19 cellular contexts compared by ENCODE assay signal in the genomic region with DNA sequence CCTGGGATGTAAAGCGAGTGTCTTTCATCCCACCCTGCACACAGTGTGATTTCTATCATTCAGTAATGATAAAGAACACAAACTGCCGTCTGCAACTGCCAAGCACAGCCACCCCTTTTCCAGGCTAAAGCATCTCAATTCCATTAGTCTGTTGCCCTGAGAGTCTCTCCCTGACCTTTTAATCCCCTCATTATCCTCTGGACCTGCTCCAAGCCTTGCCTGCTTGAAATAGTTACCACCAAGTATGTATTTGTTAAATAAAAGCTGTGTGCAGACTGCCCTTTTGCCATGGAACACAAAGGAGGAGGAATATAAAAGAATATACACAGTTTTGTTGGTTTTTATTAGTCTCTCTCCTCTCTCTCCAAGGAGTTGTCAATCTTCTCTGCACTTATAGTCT. TPM values are rescaled to one million over a fixed set of nuclear protein-coding genes. Genes with fewer than 3 reads are reported as not detected.
DNase-seq lines count a peak whose midpoint lies in the region; ATAC-seq and TF ChIP-seq lines count a peak whose summit lies in the region.
"Had no signal": no experiment of that assay in that cellular context is flagged by ENCODE, and none has a peak within 500 bp of the region (broad histone marks: within the 10 kb centered on the region; RNA-seq: fewer than 3 reads in every experiment).

No MANE protein-coding gene starts in this region.

- no peaks in the 10 kb centered on the region for H3K9me3 Mint-ChIP-seq in CD4-positive, alpha-beta T cell
- no peaks in the 10 kb centered on the region for H3K9me3 Mint-ChIP-seq in activated CD8-positive, alpha-beta T cell treated with anti-CD3 and anti-CD28 coated beads for 36 hours
- H3K9me3 Mint-ChIP-seq: dendritic cell treated with granulocyte-macrophage colony-stimulating factor and Interleukin-4, amounts not matched to agents 40 ng/mL and 50 ng/mL, for 4 days had no signal

- H3K36me3 ChIP-seq in A673 (ENCODE audit: insufficient read depth, low read length, poor library complexity, severe bottlenecking) = no peaks in the 10 kb centered on the region
- H3K36me3 ChIP-seq: BE2C, MG63, pancreas had no signal

- no peak overlapping the region for H3K4me3 ChIP-seq in A673 (ENCODE audit: low read depth, low read length, poor library complexity, severe bottlenecking)
- H3K4me3 ChIP-seq: GM23248, MG63, pancreas had no signal

- H3K27me3 ChIP-seq in A673 (replicated peaks; ENCODE audit: insufficient read depth, low read depth, low read length, poor library complexity) = peaks cover 17% of the 10 kb centered on the region
- no peaks in the 10 kb centered on the region for H3K27me3 ChIP-seq in CD4-positive, alpha-beta T cell (ENCODE audit: control insufficient read depth, insufficient read depth, low read length)
- H3K27me3 ChIP-seq: MG63, pancreas had no signal

- POLR2A ChIA-PET in A673 (lab: Charles Lee; ENCODE audit: low non-redundant PET) = no interaction called here
- POLR2A ChIA-PET in CD4-positive, alpha-beta T cell (lab: Charles Lee) = interaction anchor here (0.8 to 17.2 kb wide), 3 partner anchors 14 to 131 kb away, joined by 3 to 393 read pairs (median 3); no protein-coding TSS in a partner anchor
- POLR2A ChIA-PET in activated CD8-positive, alpha-beta T cell treated with anti-CD3 and anti-CD28 coated beads for 36 hours (lab: Charles Lee) = interaction anchor here (1.1 to 12.7 kb wide), 5 partner anchors 10 to 33 kb away, joined by 3 to 270 read pairs (median 4); no protein-coding TSS in a partner anchor

- H3K27me3 Mint-ChIP-seq in CD4-positive, alpha-beta T cell = no peaks in the 10 kb centered on the region
- no peaks in the 10 kb centered on the region for H3K27me3 Mint-ChIP-seq in activated CD8-positive, alpha-beta T cell treated with anti-CD3 and anti-CD28 coated beads for 36 hours

- intact Hi-C loops in A673 (cut with micrococcal nuclease; ENCODE audit: unreplicated experiment) = no loop called here
- intact Hi-C loops in CD4-positive, alpha-beta T cell (cut with DNase I, micrococcal nuclease) = loop anchor here in 1 of 2 experiments (2.0 kb wide), 1 partner anchor 19 kb away; no protein-coding TSS in a partner anchor
- intact Hi-C loops in activated CD8-positive, alpha-beta T cell treated with anti-CD3 and anti-CD28 coated beads for 36 hours (cut with micrococcal nuclease) = loop anchor here (2.0 to 5.0 kb wide), 2 partner anchors 13 to 382 kb away; a partner anchor contains a TSS
- intact Hi-C loops in left colon (cut with DNase I, micrococcal nuclease) = no loop called here

- H3K9me3 ChIP-seq in A673 (ENCODE audit: low read depth, low read length, poor library complexity, severe bottlenecking) = no peaks in the 10 kb centered on the region
- H3K9me3 ChIP-seq in CD4-positive, alpha-beta T cell (ENCODE audit: control insufficient read depth, low read length) = no peaks in the 10 kb centered on the region
- H3K9me3 ChIP-seq: BE2C, MG63, pancreas had no signal

- H3K4me1 Mint-ChIP-seq in CD4-positive, alpha-beta T cell (ENCODE audit: low read depth) = peaks cover 97% of the 10 kb centered on the region
- peaks cover 82% of the 10 kb centered on the region for H3K4me1 Mint-ChIP-seq in activated CD8-positive, alpha-beta T cell treated with anti-CD3 and anti-CD28 coated beads for 36 hours (ENCODE audit: low read depth)

- H3K4me3 Mint-ChIP-seq in CD4-positive, alpha-beta T cell = peak overlapping the region; percentile 97
- peak overlapping the region; percentile 80 for H3K4me3 Mint-ChIP-seq in activated CD8-positive, alpha-beta T cell treated with anti-CD3 and anti-CD28 coated beads for 36 hours
- H3K4me3 Mint-ChIP-seq: dendritic cell treated with granulocyte-macrophage colony-stimulating factor and Interleukin-4, amounts not matched to agents 40 ng/mL and 50 ng/mL, for 4 days had no signal

- CTCF ChIA-PET in A673 (lab: Charles Lee) = no interaction called here
- CTCF ChIA-PET in CD4-positive, alpha-beta T cell (lab: Charles Lee) = interaction anchor here (1.0 kb wide), 1 partner anchor 32 kb away, joined by 3 read pairs; no protein-coding TSS in a partner anchor
- CTCF ChIA-PET in activated CD8-positive, alpha-beta T cell treated with anti-CD3 and anti-CD28 coated beads for 36 hours (lab: Charles Lee) = interaction anchor here (1.1 to 11.2 kb wide), 3 partner anchors 12 to 107 kb away, joined by 3 to 130 read pairs (median 9); no protein-coding TSS in a partner anchor

- peaks cover 70% of the 10 kb centered on the region for H3K36me3 Mint-ChIP-seq in CD4-positive, alpha-beta T cell (ENCODE audit: low read depth)
- peaks cover 13% of the 10 kb centered on the region for H3K36me3 Mint-ChIP-seq in activated CD8-positive, alpha-beta T cell treated with anti-CD3 and anti-CD28 coated beads for 36 hours (ENCODE audit: low read depth)

- DNase-seq in A673 (ENCODE audit: low spot score) = peak; percentile 8
- DNase-seq in CD4-positive, alpha-beta T cell = no peak
- DNase-seq in activated CD8-positive, alpha-beta T cell treated with anti-CD3 and anti-CD28 coated beads for 36 hours = no peak
- peak; percentile 4 for DNase-seq in iris pigment epithelial cell (ENCODE audit: low read depth)
- DNase-seq in GM13976 (ENCODE audit: low spot score) = no peak
- no peak for DNase-seq in left colon
- DNase-seq: BE2C; GM23248; left ventricle myocardium superior; MG63; NCI-H187; pancreas; SHP77; stimulated activated CD4-positive, alpha-beta T cell treated with anti-CD3 and anti-CD28 coated beads, Interleukin-4, amount 100 ng/mL, for 24 hours had no signal

- no peaks in the 10 kb centered on the region for H3K4me1 ChIP-seq in A673 (ENCODE audit: insufficient read depth, low read length, poor library complexity, severe bottlenecking)
- H3K4me1 ChIP-seq: pancreas had no signal

- H3K27ac ChIP-seq in A673 (ENCODE audit: low read depth, low read length, poor library complexity, severe bottlenecking) = no peak overlapping the region
- peak overlapping the region; percentile 6 for H3K27ac ChIP-seq in CD4-positive, alpha-beta T cell (ENCODE audit: low read depth, low read length)
- H3K27ac ChIP-seq: GM23248, pancreas had no signal

- BruUV-seq in A673 (replicated peaks; lab: Mats Ljungman, UMichigan) = no TSS peak

- no peak for ATAC-seq in CD4-positive, alpha-beta T cell (ENCODE audit: poor library complexity)
- ATAC-seq in activated CD8-positive, alpha-beta T cell treated with anti-CD3 and anti-CD28 coated beads for 36 hours = no peak
- ATAC-seq in HG02588 (IDR thresholded peaks at IDR 0.05; ENCODE audit: unreplicated experiment) (no peak), left colon (no peak)
- ATAC-seq: HepG2, left ventricle myocardium superior, pancreas had no signal

- H3K27ac Mint-ChIP-seq in CD4-positive, alpha-beta T cell = no peak overlapping the region
- H3K27ac Mint-ChIP-seq in activated CD8-positive, alpha-beta T cell treated with anti-CD3 and anti-CD28 coated beads for 36 hours = peak overlapping the region; percentile 92
- H3K27ac Mint-ChIP-seq: dendritic cell treated with granulocyte-macrophage colony-stimulating factor and Interleukin-4, amounts not matched to agents 40 ng/mL and 50 ng/mL, for 4 days had no signal

- TF ChIP-seq CTCF in A673 (conservative IDR thresholded peaks at IDR 0.05; ENCODE audit: low read depth, low read length) = no peak
- no peak for TF ChIP-seq CTCF in CD4-positive, alpha-beta T cell (IDR thresholded peaks at IDR 0.05)
- no peak for TF ChIP-seq CTCF in activated CD8-positive, alpha-beta T cell treated with anti-CD3 and anti-CD28 coated beads for 36 hours (IDR thresholded peaks at IDR 0.05)
- TF ChIP-seq CTCF in GM13976 (IDR thresholded peaks at IDR 0.05; ENCODE audit: borderline replicate concordance, control extremely low read depth, extremely low read depth, insufficient read depth, missing control alignments) = no peak

- in situ Hi-C loops in GM13976 (cut with MboI; ENCODE audit: low sequenced_read_pairs, unreplicated experiment) = no loop called here

RNA-seq across cellular contexts. Expression of a gene that starts 13.0 kb away (rescaled TPM):
- total RNA-seq in A673 (2021) (not detected in 2 replicates), left colon (1 to 10 TPM; 1.2 to 2.1 TPM)
- total RNA-seq in CD4-positive, alpha-beta T cell = 10 to 100 TPM; 65.3 to 75.6 TPM
- total RNA-seq in activated CD8-positive, alpha-beta T cell treated with anti-CD3 and anti-CD28 coated beads for 36 hours = 10 to 100 TPM; 83.2 to 86.8 TPM
- total RNA-seq: epithelial cell of proximal tubule, GM23248, HepG2 had no signal

RNA-seq across cellular contexts. Expression of a gene that starts 20.3 kb away (rescaled TPM):
- total RNA-seq in A673 (2021) (not detected in 2 replicates), left colon (not detected)
- under 1 TPM in 1 of 2 experiments, not detected in 1; 0.47 TPM for total RNA-seq in CD4-positive, alpha-beta T cell
- under 1 TPM; 0.34 TPM for total RNA-seq in activated CD8-positive, alpha-beta T cell treated with anti-CD3 and anti-CD28 coated beads for 36 hours
- total RNA-seq: epithelial cell of proximal tubule, GM23248, HepG2, left ventricle myocardium superior, pancreas, skeletal muscle tissue had no signal

RNA-seq across cellular contexts. Expression of a gene that starts 46.3 kb away (rescaled TPM):
- not detected in 2 replicates for total RNA-seq in A673 (2021)
- total RNA-seq in CD4-positive, alpha-beta T cell = 1 to 10 TPM; 5.7 to 6.5 TPM
- 1 to 10 TPM; 2.2 to 2.3 TPM for total RNA-seq in activated CD8-positive, alpha-beta T cell treated with anti-CD3 and anti-CD28 coated beads for 36 hours
- not detected for total RNA-seq in left colon
- total RNA-seq: epithelial cell of proximal tubule, GM23248, HepG2, left ventricle myocardium superior had no signal

Comparison
In these comparisons a context has a peak if more than half of its experiments do, and no peak if none do; other contexts are left out.
1. DNase-seq: peak in A673 (single experiment) and iris pigment epithelial cell (single experiment); none in CD4-positive, alpha-beta T cell (0 of 10), activated CD8-positive, alpha-beta T cell treated with anti-CD3 and anti-CD28 coated beads for 36 hours (single experiment), GM13976 (single experiment) and left colon (0 of 2).
2. RNA of a gene that starts 13.0 kb away (total RNA-seq): 83.2 to 86.8 TPM in activated CD8-positive, alpha-beta T cell treated with anti-CD3 and anti-CD28 coated beads for 36 hours and 65.3 to 75.6 TPM in CD4-positive, alpha-beta T cell; 1.2 to 2.1 TPM in left colon and not detected in A673; every median in the first group is over 10 times any median in the second.